ENCODE assay signal across 10 cellular contexts in the genomic region with DNA sequence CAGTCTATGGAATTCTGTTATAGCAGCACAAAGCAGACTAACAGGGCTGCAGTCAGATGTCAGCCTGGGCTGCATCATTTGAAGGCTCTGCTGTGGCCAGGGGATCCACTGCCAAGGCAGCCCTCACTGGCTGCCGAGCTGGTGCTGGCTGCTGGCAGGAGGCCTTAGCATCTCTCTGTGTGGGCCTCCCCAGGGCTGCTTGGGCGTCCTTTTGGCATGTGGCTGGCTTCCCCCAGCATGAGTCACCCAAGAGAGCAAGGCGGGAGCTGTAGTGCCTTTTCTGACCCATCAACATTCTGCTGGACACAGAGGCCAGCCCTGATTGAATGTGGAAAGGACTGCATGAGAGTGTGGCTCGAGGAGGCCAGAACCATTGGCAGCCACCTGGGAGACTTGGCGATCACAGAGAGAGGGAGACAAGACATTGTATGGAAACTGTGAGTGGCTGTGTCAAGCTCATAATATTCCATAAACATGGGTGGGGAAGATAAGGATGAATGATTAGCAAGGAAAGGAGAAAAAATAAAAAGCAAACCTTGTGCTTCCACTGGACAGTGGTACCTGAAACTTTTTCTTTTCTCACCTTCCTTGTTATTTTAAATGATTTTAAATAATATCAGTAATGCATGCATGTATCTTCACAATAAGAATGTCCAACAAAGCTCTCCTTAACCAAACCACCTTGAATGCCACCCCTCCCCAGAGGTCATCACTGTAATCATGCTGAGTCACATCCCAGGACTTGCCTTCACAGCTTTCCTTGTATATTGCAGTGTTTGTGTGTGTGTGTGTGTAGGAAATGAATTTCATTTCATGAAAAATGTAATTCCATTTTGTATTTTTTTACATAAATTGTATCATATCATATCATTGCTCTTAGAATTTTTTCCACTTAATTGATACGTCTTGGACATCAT. TPM values are rescaled to one million over a fixed set of nuclear protein-coding genes. Genes with fewer than 3 reads are reported as not detected.
DNase-seq lines count a peak whose midpoint lies in the region; ATAC-seq and TF ChIP-seq lines count a peak whose summit lies in the region.
"Had no signal": no experiment of that assay in that cellular context is flagged by ENCODE, and none has a peak within 500 bp of the region (broad histone marks: within the 10 kb centered on the region; RNA-seq: fewer than 3 reads in every experiment).

No MANE protein-coding gene starts in this region.

- H3K27me3 ChIP-seq in H7 (ENCODE audit: control insufficient read depth, insufficient read depth, low read length) = no peaks in the 10 kb centered on the region

- DNase-seq in C1 segment of cervical spinal cord (lab: John Stamatoyannopoulos, UW) = peak in 10 of 14 donors; percentile 34 to 86 (median 60)
- DNase-seq in RKO (ENCODE audit: low spot score) = peak; percentile 53
- peak; percentile 97 for DNase-seq in fibroblast of the aortic adventitia (ENCODE audit: low read depth)
- DNase-seq in nucleus accumbens (lab: John Stamatoyannopoulos, UW) = peak in 52 of 56 donors; percentile 9 to 89 (median 55)
- DNase-seq in H7 = no peak
- no peak for DNase-seq in activated naive CD4-positive, alpha-beta T cell (lab: John Stamatoyannopoulos, UW)

- ATAC-seq in HG02973 (IDR thresholded peaks at IDR 0.05; ENCODE audit: unreplicated experiment) (no peak), HG02571 (IDR thresholded peaks at IDR 0.05; ENCODE audit: unreplicated experiment) (no peak)

- no peak for TF ChIP-seq CTCF in fibroblast of the aortic adventitia (IDR thresholded peaks at IDR 0.05; ENCODE audit: insufficient read depth, low read length)

- H3K36me3 ChIP-seq in H7 (replicated peaks; ENCODE audit: control insufficient read depth, insufficient read depth, low read length) = no peaks in the 10 kb centered on the region

- H3K4me3 ChIP-seq in fibroblast of the aortic adventitia (ENCODE audit: low read depth, low read length) (no peak overlapping the region), H7 (ENCODE audit: insufficient read depth, low read depth, low read length) (no peak overlapping the region)
- H3K4me3 ChIP-seq: SK-N-MC had no signal

RNA-seq across cellular contexts. Expression of a gene that starts 55.0 kb away (rescaled TPM):
- not detected in 2 replicates for total RNA-seq in fibroblast of the aortic adventitia (ENCODE audit: low replicate concordance)
- total RNA-seq in H7 (2014; rRNA removed; shearing (Covaris generic)) = not detected in 2 replicates
- total RNA-seq: skeletal muscle tissue had no signal

RNA-seq across cellular contexts. Expression of a gene that starts 58.6 kb away (rescaled TPM):
- total RNA-seq in fibroblast of the aortic adventitia (ENCODE audit: low replicate concordance) = 17.7 and 40.5 TPM in 2 replicates
- 45.4 and 51.2 TPM in 2 replicates for total RNA-seq in H7 (2014; rRNA removed; shearing (Covaris generic))

Comparison
In these comparisons a context has a peak if more than half of its experiments do, and no peak if none do; other contexts are left out.
1. DNase-seq: peak in C1 segment of cervical spinal cord (10 of 14), RKO (single experiment), fibroblast of the aortic adventitia (single experiment) and nucleus accumbens (52 of 56); none in H7 (single experiment) and activated naive CD4-positive, alpha-beta T cell (0 of 4).